Comparison of ENCODE assay signal across 19 cellular contexts in genomic region chr15:82650046-82650670, GRCh38. TPM values are rescaled to one million over a fixed set of nuclear protein-coding genes. Genes with fewer than 3 reads are reported as not detected.
DNase-seq lines count a peak whose midpoint lies in the region; ATAC-seq, FAIRE-seq and TF ChIP-seq lines count a peak whose summit lies in the region.
"Had no signal": no experiment of that assay in that cellular context is flagged by ENCODE, and none has a peak within 500 bp of the region (broad histone marks: within the 10 kb centered on the region; RNA-seq: fewer than 3 reads in every experiment).

No MANE protein-coding gene starts in this region.

- no peaks in the 10 kb centered on the region for H3K79me2 ChIP-seq in H1 (ENCODE audit: control insufficient read depth in 1 of 2, insufficient read depth in 2 of 2, low read length in 2 of 2)

- no peak overlapping the region for H4K5ac ChIP-seq in H1 (ENCODE audit: insufficient read length, low read depth, low read length)

- peaks cover 9% of the 10 kb centered on the region; the same call in 1 of the 2 replicates for H3K23me2 ChIP-seq in H1 (ENCODE audit: low read depth, low read length)

- no peak overlapping the region for H3K18ac ChIP-seq in H1 (ENCODE audit: extremely low read depth, low read length)

- no peak overlapping the region for H3K4ac ChIP-seq in H1 (replicated peaks; ENCODE audit: insufficient read length, low read depth, low read length)

- intact Hi-C loops in natural killer cell (cut with micrococcal nuclease) (no loop called here), ovary (cut with DNase I) (no loop called here)

- H2BK12ac ChIP-seq in H1 (ENCODE audit: low read depth, low read length) = no peak overlapping the region

- H2BK15ac ChIP-seq in H1 (ENCODE audit: low read length) = no peak overlapping the region

- H3K56ac ChIP-seq in H1 (replicated peaks; ENCODE audit: insufficient read length, low read depth, low read length) = no peak overlapping the region

- H3K9me3 ChIP-seq in H1 (ENCODE audit: insufficient read depth in 2 of 2, low read depth in 1 of 2, low read length in 1 of 2) = peaks cover 0 to 7% of the 10 kb centered on the region in 2 experiments; a peak in 2 of 4 replicates
- no peaks in the 10 kb centered on the region for H3K9me3 ChIP-seq in ovary

- H3K9me3 Mint-ChIP-seq in natural killer cell = no peaks in the 10 kb centered on the region
- no peaks in the 10 kb centered on the region for H3K9me3 Mint-ChIP-seq in natural killer cell treated with Interleukin-12 subunit alpha and Interleukin-12 subunit beta and Interleukin-15 and Interleukin-18, amount 100 ng/mL, for 72 hours

- no peak for DNase-seq in natural killer cell
- no peak for DNase-seq in natural killer cell treated with Interleukin-12 subunit alpha and Interleukin-12 subunit beta and Interleukin-15 and Interleukin-18, amount 100 ng/mL, for 72 hours (ENCODE audit: low spot score)
- no peak for DNase-seq in H1 (ENCODE audit: low read depth in 1 of 2, low spot score in 2 of 2)
- peak in 35 of 56 donors; percentile 8 to 71 (median 44) for DNase-seq in nucleus accumbens (lab: John Stamatoyannopoulos, UW)
- DNase-seq in NCI-H2196 (lab: John Stamatoyannopoulos, UW; ENCODE audit: unreplicated experiment) = no peak
- no peak for DNase-seq in ovary
- DNase-seq: 8988T, COR-L47, GOT3, NCI-H1436 treated with DMSO at 0.1 percent for 48 hours, NCI-H2081, NCI-H2227 treated with DMSO at 0.1 percent for 48 hours, NCI-H526 had no signal

- no peak overlapping the region for H2BK20ac ChIP-seq in H1 (ENCODE audit: low read length)

- TF ChIP-seq POLR2A in H1 (IDR thresholded peaks at IDR 0.05; ENCODE audit: control extremely low read depth in 1 of 2, low read depth in 2 of 2, low read length in 2 of 2) = no peak
- no peak for TF ChIP-seq POLR2A in ovary (IDR thresholded peaks at IDR 0.05)

- no peak overlapping the region for H3K4me2 ChIP-seq in H1 (ENCODE audit: insufficient read depth in 1 of 2, low read depth in 2 of 2, low read length in 2 of 2)
- H3K4me2 ChIP-seq: BLaER1 treated with 17β-estradiol and CSF1 and Interleukin-3, amounts not matched to agents 10 nM and 100 nM had no signal

- TF ChIP-seq CTCF in natural killer cell (IDR thresholded peaks at IDR 0.05) (no peak), H1 (IDR thresholded peaks at IDR 0.05; ENCODE audit: control extremely low read depth in 1 of 3, insufficient read depth in 1 of 3, low read depth in 1 of 3, low read length in 3 of 3) (no peak), ovary (IDR thresholded peaks at IDR 0.05) (no peak)

- H3K14ac ChIP-seq in H1 (ENCODE audit: insufficient read length) = no peak overlapping the region

- no peak for FAIRE-seq in H1 (lab: Jason Lieb, UNC)
- FAIRE-seq: GM18507, HTR-8/SVneo had no signal

- H3K4me3 Mint-ChIP-seq in natural killer cell = peak overlapping the region; percentile 13
- H3K4me3 Mint-ChIP-seq in natural killer cell treated with Interleukin-12 subunit alpha and Interleukin-12 subunit beta and Interleukin-15 and Interleukin-18, amount 100 ng/mL, for 72 hours = no peak overlapping the region

- POLR2A ChIA-PET in H1 (lab: Charles Lee; ENCODE audit: partially characterized antibody) = interaction anchor here (0.7 kb wide), 1 partner anchor 59 kb away, joined by 3 read pairs; no protein-coding TSS in a partner anchor

- no peak overlapping the region for H3K23ac ChIP-seq in H1 (ENCODE audit: insufficient read length)

- no peak for ATAC-seq in natural killer cell
- no peak for ATAC-seq in natural killer cell treated with Interleukin-12 subunit alpha and Interleukin-12 subunit beta and Interleukin-15 and Interleukin-18, amount 100 ng/mL, for 72 hours
- ATAC-seq in GM21367 (IDR thresholded peaks at IDR 0.05; ENCODE audit: unreplicated experiment) = no peak
- ATAC-seq in HG02970 (IDR thresholded peaks at IDR 0.05; ENCODE audit: low FRiP score, unreplicated experiment) = no peak
- ATAC-seq: Right ventricle myocardium inferior had no signal

- H2AK5ac ChIP-seq in H1 (ENCODE audit: low read depth, low read length) = 0 out of 2 replicates have a peak overlapping the region, but pooled peaks have one; percentile 13

- H2BK5ac ChIP-seq in H1 (ENCODE audit: low read depth, low read length) = no peak overlapping the region

- H3K79me1 ChIP-seq in H1 (ENCODE audit: low read depth, low read length) = no peaks in the 10 kb centered on the region

- peaks cover 0 to 2% of the 10 kb centered on the region in 2 experiments for H4K20me1 ChIP-seq in H1 (replicated peaks in 1 of 2; ENCODE audit: control insufficient read depth in 1 of 2, insufficient read depth in 2 of 2, low read length in 2 of 2)
- H4K20me1 ChIP-seq: BLaER1 treated with 17β-estradiol and CSF1 and Interleukin-3, amounts not matched to agents 10 nM and 100 nM had no signal

- H3K36me3 Mint-ChIP-seq in natural killer cell = no peaks in the 10 kb centered on the region
- no peaks in the 10 kb centered on the region for H3K36me3 Mint-ChIP-seq in natural killer cell treated with Interleukin-12 subunit alpha and Interleukin-12 subunit beta and Interleukin-15 and Interleukin-18, amount 100 ng/mL, for 72 hours

- H3K4me3 ChIP-seq in H1 (ENCODE audit: extremely low read depth in 1 of 4, insufficient read depth in 2 of 4, low read depth in 3 of 4, low read length in 4 of 4) (no peak overlapping the region), ovary (no peak overlapping the region)
- H3K4me3 ChIP-seq: BLaER1 treated with 17β-estradiol and CSF1 and Interleukin-3, amounts not matched to agents 10 nM and 100 nM had no signal

- peaks cover 25 to 53% (median 49%) of the 10 kb centered on the region in 4 experiments for H3K27me3 ChIP-seq in H1 (replicated peaks in 1 of 4; ENCODE audit: control insufficient read depth in 3 of 4, extremely low read depth in 1 of 4, insufficient read depth in 3 of 4, low read length in 3 of 4)
- no peaks in the 10 kb centered on the region for H3K27me3 ChIP-seq in ovary
- H3K27me3 ChIP-seq: BLaER1 treated with 17β-estradiol and CSF1 and Interleukin-3, amounts not matched to agents 10 nM and 100 nM had no signal

- H3K27ac Mint-ChIP-seq in natural killer cell = no peak overlapping the region
- H3K27ac Mint-ChIP-seq in natural killer cell treated with Interleukin-12 subunit alpha and Interleukin-12 subunit beta and Interleukin-15 and Interleukin-18, amount 100 ng/mL, for 72 hours = no peak overlapping the region

- H2BK120ac ChIP-seq in H1 (replicated peaks; ENCODE audit: low read depth, low read length) = no peak overlapping the region

- no peak overlapping the region for H4K8ac ChIP-seq in H1 (ENCODE audit: extremely low read depth, insufficient read depth, low read length)

- no peak overlapping the region for H4K91ac ChIP-seq in H1 (replicated peaks; ENCODE audit: insufficient read length, low read length)

- no peak overlapping the region for H3K27ac ChIP-seq in H1 (ENCODE audit: low read depth, low read length)
- no peak overlapping the region for H3K27ac ChIP-seq in ovary
- H3K27ac ChIP-seq: BLaER1 treated with 17β-estradiol and CSF1 and Interleukin-3, amounts not matched to agents 10 nM and 100 nM had no signal

- TF ChIP-seq EP300 in H1 (IDR thresholded peaks at IDR 0.05; ENCODE audit: borderline replicate concordance in 1 of 2, low read depth in 2 of 2, low read length in 2 of 2) (no peak), ovary (IDR thresholded peaks at IDR 0.05) (no peak)

- H3K4me1 ChIP-seq in H1 (replicated peaks in 1 of 4; ENCODE audit: control insufficient read depth in 3 of 4, insufficient read depth in 4 of 4, low read length in 3 of 4) (peaks cover 0 to 5% (median 3%) of the 10 kb centered on the region in 4 experiments; a peak in 4 of 7 replicates), ovary (ENCODE audit: insufficient read depth) (peaks cover 8% of the 10 kb centered on the region)
- H3K4me1 ChIP-seq: BLaER1 treated with 17β-estradiol and CSF1 and Interleukin-3, amounts not matched to agents 10 nM and 100 nM had no signal

- no peak overlapping the region for H2AFZ ChIP-seq in H1 (ENCODE audit: low read length)

- CTCF ChIA-PET in H1 (lab: Charles Lee; ENCODE audit: partially characterized antibody) = interaction anchor here (0.7 to 2.1 kb wide), 6 partner anchors 10 to 350 kb away, joined by 3 to 12 read pairs (median 4); no protein-coding TSS in a partner anchor

- H3K27me3 Mint-ChIP-seq in natural killer cell (ENCODE audit: low read depth in 2 of 2) = peaks cover 37 to 43% of the 10 kb centered on the region in 2 donors
- H3K27me3 Mint-ChIP-seq in natural killer cell treated with Interleukin-12 subunit alpha and Interleukin-12 subunit beta and Interleukin-15 and Interleukin-18, amount 100 ng/mL, for 72 hours = peaks cover 24 to 25% of the 10 kb centered on the region in 2 donors

- no peak overlapping the region; a peak in 1 of 7 replicates for H3K9ac ChIP-seq in H1 (replicated peaks in 1 of 4; ENCODE audit: extremely low read depth in 1 of 4, low read depth in 3 of 4, low read length in 3 of 4)
- H3K9ac ChIP-seq: BLaER1 treated with 17β-estradiol and CSF1 and Interleukin-3, amounts not matched to agents 10 nM and 100 nM had no signal

- peaks cover 0 to 6% (median 0%) of the 10 kb centered on the region in 4 experiments; a peak in 1 of 8 replicates for H3K36me3 ChIP-seq in H1 (ENCODE audit: control insufficient read depth in 2 of 4, insufficient read depth in 4 of 4, low read length in 3 of 4)
- no peaks in the 10 kb centered on the region for H3K36me3 ChIP-seq in ovary
- H3K36me3 ChIP-seq: BLaER1 treated with 17β-estradiol and CSF1 and Interleukin-3, amounts not matched to agents 10 nM and 100 nM had no signal

- H3K4me1 Mint-ChIP-seq in natural killer cell = peaks cover 0 to 4% of the 10 kb centered on the region in 2 donors
- H3K4me1 Mint-ChIP-seq in natural killer cell treated with Interleukin-12 subunit alpha and Interleukin-12 subunit beta and Interleukin-15 and Interleukin-18, amount 100 ng/mL, for 72 hours (ENCODE audit: low read depth in 2 of 2) = peaks cover 0 to 2% of the 10 kb centered on the region in 2 donors

- no peak for TF ChIP-seq RAD21 in H1 (IDR thresholded peaks at IDR 0.05 in 1 of 2, conservative IDR thresholded peaks at IDR 0.05 in 1 of 2; ENCODE audit: low read depth in 2 of 2, low read length in 2 of 2)

RNA-seq across cellular contexts. Expression of gene CPEB1, which starts 3.0 kb away (rescaled TPM):
- total RNA-seq in natural killer cell = not detected
- under 1 TPM in 1 of 2 donors, not detected in 1; 0.21 TPM for total RNA-seq in natural killer cell treated with Interleukin-12 subunit alpha and Interleukin-12 subunit beta and Interleukin-15 and Interleukin-18, amount 100 ng/mL, for 72 hours
- total RNA-seq in H1 (2021; fragmentation: NEBNext Ultra II Directional; extraction: Animal tissue kit (Norgen Biotek cat#: 25700)) = 4.0 and 4.5 TPM in 2 replicates
- polyA plus RNA-seq in H1 (2011; rRNA removed) = 4.4 and 5.4 TPM in 2 replicates
- 2.6 TPM for polyA plus RNA-seq in H1 (2011; cell fraction: cytosol; rRNA removed)
- 8.0 TPM for polyA plus RNA-seq in H1 (2011; cell fraction: nucleus; rRNA removed)
- 2.0 to 4.5 TPM (median 2.8 TPM) in 4 replicates for polyA plus RNA-seq in H1 (2012, experiment 1 of 2)
- 1.4 TPM for polyA plus RNA-seq in H1 (2012, experiment 2 of 2)
- 2.0 TPM for polyA plus RNA-seq in H1 (2013, experiment 1 of 2)
- polyA plus RNA-seq in H1 (2013, experiment 2 of 2) = 2.2 TPM
- 3.8 and 5.9 TPM in 2 replicates for polyA minus RNA-seq in H1 (2011; rRNA and poly(A)+ RNA removed)
- 1.8 TPM for polyA minus RNA-seq in H1 (2011; cell fraction: cytosol; rRNA and poly(A)+ RNA removed)
- polyA minus RNA-seq in H1 (2011; cell fraction: nucleus; rRNA and poly(A)+ RNA removed) = 6.0 TPM
- 10 to 100 TPM in 5 of 7 donors, 1 to 10 TPM in 2; 7.3 to 28.9 (median 11.5) TPM for total RNA-seq in ovary
- polyA plus RNA-seq in ovary = 1 to 10 TPM; 5.4 to 6.7 TPM

RNA-seq across cellular contexts. Expression of gene AP3B2, which starts 59.5 kb away (rescaled TPM):
- total RNA-seq in natural killer cell (under 1 TPM in 1 of 3 donors, not detected in 2; 0.59 TPM), ovary (1 to 10 TPM in 6 of 7 donors, under 1 TPM in 1; 0.60 to 8.6 (median 2.2) TPM)
- total RNA-seq in natural killer cell treated with Interleukin-12 subunit alpha and Interleukin-12 subunit beta and Interleukin-15 and Interleukin-18, amount 100 ng/mL, for 72 hours = 1 to 10 TPM; 1.1 to 1.4 TPM
- 23.6 and 25.7 TPM in 2 replicates for total RNA-seq in H1 (2021; fragmentation: NEBNext Ultra II Directional; extraction: Animal tissue kit (Norgen Biotek cat#: 25700))
- polyA plus RNA-seq in H1 (2011; rRNA removed) (21.8 and 23.2 TPM in 2 replicates), ovary (1 to 10 TPM in 1 of 2 donors, under 1 TPM in 1; 0.70 to 1.1 TPM)
- 18.4 TPM for polyA plus RNA-seq in H1 (2011; cell fraction: cytosol; rRNA removed)
- 61.5 TPM for polyA plus RNA-seq in H1 (2011; cell fraction: nucleus; rRNA removed)
- polyA plus RNA-seq in H1 (2012, experiment 1 of 2) = 21.5 to 27.7 TPM (median 25.3 TPM) in 4 replicates
- 12.3 TPM for polyA plus RNA-seq in H1 (2012, experiment 2 of 2)
- polyA plus RNA-seq in H1 (2013, experiment 1 of 2) = 12.0 TPM
- polyA plus RNA-seq in H1 (2013, experiment 2 of 2) = 12.4 TPM
- polyA minus RNA-seq in H1 (2011; rRNA and poly(A)+ RNA removed) = 21.7 and 23.2 TPM in 2 replicates
- 10.1 TPM for polyA minus RNA-seq in H1 (2011; cell fraction: cytosol; rRNA and poly(A)+ RNA removed)
- polyA minus RNA-seq in H1 (2011; cell fraction: nucleus; rRNA and poly(A)+ RNA removed) = 14.6 TPM

Comparison
In these comparisons a context has a peak if more than half of its experiments do, and no peak if none do; other contexts are left out.
1. DNase-seq: peak in nucleus accumbens (35 of 56); none in natural killer cell (single experiment), natural killer cell treated with Interleukin-12 subunit alpha and Interleukin-12 subunit beta and Interleukin-15 and Interleukin-18, amount 100 ng/mL, for 72 hours (single experiment), H1 (0 of 2), NCI-H2196 (single experiment) and ovary (0 of 5).